ENCODE assay signal across 19 cellular contexts in genomic region chr3:152729906-152730305, GRCh38.
DNase-seq lines count a peak whose midpoint lies in the region; ATAC-seq and TF ChIP-seq lines count a peak whose summit lies in the region.
"Had no signal": no experiment of that assay in that cellular context is flagged by ENCODE, and none has a peak within 500 bp of the region (broad histone marks: within the 10 kb centered on the region; RNA-seq: fewer than 3 reads in every experiment).

No MANE protein-coding gene starts in this region.

- H3K4me3 ChIP-seq in SK-N-MC, result no peak overlapping the region

- H3K27ac ChIP-seq in SK-N-MC, result peak overlapping the region; percentile 93

- no peak for TF ChIP-seq CTCF in GM20000 (IDR thresholded peaks at IDR 0.05; ENCODE audit: extremely low read depth, missing control alignments)

- no peak overlapping the region for H3K9ac ChIP-seq in SK-N-MC (ENCODE audit: insufficient read length)

- ATAC-seq in GM18508 (IDR thresholded peaks at IDR 0.05; ENCODE audit: insufficient read depth, unreplicated experiment) (peak; percentile 53), HG02870 (IDR thresholded peaks at IDR 0.05; ENCODE audit: unreplicated experiment) (peak; percentile 77), GM18502 (IDR thresholded peaks at IDR 0.05; ENCODE audit: poor library complexity, unreplicated experiment) (no peak)
- ATAC-seq: activated CD8-positive, alpha-beta T cell treated with anti-CD3 and anti-CD28 coated beads for 36 hours; activated T-cell treated with anti-CD3 and anti-CD28 coated beads, Interleukin-2, amount 50 U/mL, for 4 hours; T-helper 17 cell had no signal

- DNase-seq in GM20000 (ENCODE audit: low spot score) (peak; percentile 16), SK-N-MC (ENCODE audit: low read depth, low spot score) (no peak), activated gamma-delta T cell treated with Interleukin-2 at 50 U/mL for 16 hours (no peak), dedifferentiated amniotic fluid mesenchymal stem cell (ENCODE audit: extremely low spot score) (no peak)
- DNase-seq: activated CD8-positive, alpha-beta T cell treated with anti-CD3 and anti-CD28 coated beads for 36 hours; activated T-cell treated with anti-CD3 and anti-CD28 coated beads, Interleukin-2, amount 50 U/mL, for 4 hours; effector CD8-positive, alpha-beta T cell; H9; IMR-90; kidney glomerular epithelial cell; naive B cell; NCI-H1694; SHP77 treated with DMSO at 0.1 percent for 48 hours; stimulated activated CD4-positive, alpha-beta T cell treated with anti-CD3 and anti-CD28 coated beads, Interleukin-1b, Interleukin-23, amount 100 ng/mL, for 48 hours; stimulated activated naive CD4-positive, alpha-beta T cell; T-helper 17 cell had no signal

- no peaks in the 10 kb centered on the region for H3K36me3 ChIP-seq in SK-N-MC (ENCODE audit: insufficient read depth, low read length)

- no peaks in the 10 kb centered on the region for H3K9me3 ChIP-seq in SK-N-MC (ENCODE audit: low read depth, low read length)
